22 cellular contexts compared by ENCODE assay signal in genomic region chr21:18403685-18404084, GRCh38. TPM values are rescaled to one million over a fixed set of nuclear protein-coding genes. Genes with fewer than 3 reads are reported as not detected.
"Had no signal": no experiment of that assay in that cellular context is flagged by ENCODE, and none has a peak within 500 bp of the region (broad histone marks: within the 10 kb centered on the region; RNA-seq: fewer than 3 reads in every experiment).

TSS of gene TMPRSS15 (minus strand) at chr21:18403785. CDS start at chr21:18403622, 163 bp downstream.

- H3K4me1 ChIP-seq: gastrocnemius medialis, heart right ventricle, right atrium auricular region, sigmoid colon had no signal

- H3K4me2 ChIP-seq: smooth muscle cell had no signal

- DNase-seq: cortex of kidney; dorsolateral prefrontal cortex; effector memory CD4-positive, alpha-beta T cell; gastrocnemius medialis; heart right ventricle; hypothalamus; kidney glomerular epithelial cell; mammary epithelial cell; naive thymus-derived CD8-positive, alpha-beta T cell; posterior cingulate gyrus; sigmoid colon; stimulated activated CD4-positive, alpha-beta T cell treated with anti-CD3 and anti-CD28 coated beads, Interleukin-2, amount 100 ng/mL, for 48 hours; stimulated activated naive CD4-positive, alpha-beta T cell treated with Interleukin-2 at 50 U/mL for 16 hours; trophoblast cell had no signal

- H3K36me3 ChIP-seq: gastrocnemius medialis, heart right ventricle, neutrophil, right atrium auricular region, sigmoid colon had no signal

- H3K4me3 ChIP-seq: dorsolateral prefrontal cortex, gastrocnemius medialis, heart right ventricle, right atrium auricular region, sigmoid colon, smooth muscle cell had no signal

- ATAC-seq: esophagus mucosa; gastrocnemius medialis; heart right ventricle; naive thymus-derived CD8-positive, alpha-beta T cell had no signal

- H3K27ac ChIP-seq: dorsolateral prefrontal cortex, gastrocnemius medialis, heart right ventricle, neutrophil, right atrium auricular region, sigmoid colon had no signal

- H3K9me3 ChIP-seq: gastrocnemius medialis, neutrophil, right atrium auricular region, sigmoid colon had no signal

- H3K27me3 ChIP-seq: dorsolateral prefrontal cortex, gastrocnemius medialis, heart right ventricle, neutrophil, right atrium auricular region, sigmoid colon had no signal

RNA-seq across cellular contexts. Expression of gene TMPRSS15, which starts in this region (rescaled TPM):
- total RNA-seq: esophagus mucosa; fibroblast of lung; gastrocnemius medialis; liver; mammary epithelial cell; naive thymus-derived CD8-positive, alpha-beta T cell; pulmonary artery endothelial cell; right atrium auricular region; sigmoid colon; smooth muscle cell; urinary bladder had no signal
- polyA plus RNA-seq: fibroblast of lung; heart right ventricle; liver; mammary epithelial cell; naive thymus-derived CD8-positive, alpha-beta T cell; sigmoid colon; smooth muscle cell; urinary bladder had no signal
